8 cellular contexts compared by ENCODE assay signal in genomic region chr1:25608488-25609178, GRCh38. TPM values are rescaled to one million over a fixed set of nuclear protein-coding genes. Genes with fewer than 3 reads are reported as not detected.
DNase-seq lines count a peak whose midpoint lies in the region; ATAC-seq and TF ChIP-seq lines count a peak whose summit lies in the region.

No MANE protein-coding gene starts in this region.

- TF ChIP-seq EP300 in suprapubic skin (IDR thresholded peaks at IDR 0.05) = no peak

- no peaks in the 10 kb centered on the region for H3K27me3 ChIP-seq in suprapubic skin

- no peak overlapping the region for H3K4me3 ChIP-seq in AG04449 (ENCODE audit: low read depth, low read length)
- H3K4me3 ChIP-seq in suprapubic skin = no peak overlapping the region

- POLR2A ChIA-PET in AG04449 (lab: Yijun Ruan, JAX) = interaction anchor here (0.5 to 0.6 kb wide), 2 partner anchors 177 to 210 kb away, joined by 3 to 5 read pairs; no protein-coding TSS in a partner anchor

- H3K27me3 Mint-ChIP-seq in activated T-helper 2 cell treated with anti-CD3 and anti-CD28 coated beads, Interferon-gamma antibody, Interleukin-2, Interleukin-4, amounts not matched to agents 10 μg/mL and 5 μg/mL and 100 μg/mL, durations not matched to agents 14 hours and 24 hours and 36 hours (ENCODE audit: low read depth) = peaks cover 69% of the 10 kb centered on the region

- H3K9me3 Mint-ChIP-seq in activated T-helper 2 cell treated with anti-CD3 and anti-CD28 coated beads, Interferon-gamma antibody, Interleukin-2, Interleukin-4, amounts not matched to agents 10 μg/mL and 5 μg/mL and 100 μg/mL, durations not matched to agents 14 hours and 24 hours and 36 hours = no peaks in the 10 kb centered on the region

- ATAC-seq in GM18867 (IDR thresholded peaks at IDR 0.05; ENCODE audit: unreplicated experiment) = peak; percentile 79

- no peak overlapping the region for H3K27ac Mint-ChIP-seq in activated T-helper 2 cell treated with anti-CD3 and anti-CD28 coated beads, Interferon-gamma antibody, Interleukin-2, Interleukin-4, amounts not matched to agents 10 μg/mL and 5 μg/mL and 100 μg/mL, durations not matched to agents 14 hours and 24 hours and 36 hours

- intact Hi-C loops in activated T-helper 2 cell treated with anti-CD3 and anti-CD28 coated beads, Interferon-gamma antibody, Interleukin-2, Interleukin-4, amounts not matched to agents 10 μg/mL and 5 μg/mL and 100 μg/mL, durations not matched to agents 14 hours and 24 hours and 36 hours (cut with micrococcal nuclease) = loop anchor here (5.0 kb wide), 1 partner anchor 34 kb away; no protein-coding TSS in a partner anchor

- TF ChIP-seq POLR2A in suprapubic skin (IDR thresholded peaks at IDR 0.05) = no peak

- peaks cover 8% of the 10 kb centered on the region for H3K4me1 ChIP-seq in suprapubic skin

- CTCF ChIA-PET in AG04449 (lab: Yijun Ruan, JAX) = interaction anchor here (0.7 to 10.5 kb wide), 38 partner anchors 9 to 288 kb away, joined by 3 to 468 read pairs (median 6); partner anchors contain the start of genes MTFR1L and SELENON

- H3K4me1 Mint-ChIP-seq in activated T-helper 2 cell treated with anti-CD3 and anti-CD28 coated beads, Interferon-gamma antibody, Interleukin-2, Interleukin-4, amounts not matched to agents 10 μg/mL and 5 μg/mL and 100 μg/mL, durations not matched to agents 14 hours and 24 hours and 36 hours (ENCODE audit: low read depth) = no peaks in the 10 kb centered on the region

- no peak overlapping the region for H3K27ac ChIP-seq in suprapubic skin

- no peaks in the 10 kb centered on the region for H3K9me3 ChIP-seq in suprapubic skin

- 22% methylated on average over 15 of the region's 15 CpGs for WGBS in suprapubic skin

- TF ChIP-seq CTCF in AG04449 (IDR thresholded peaks at IDR 0.05; ENCODE audit: insufficient read depth, low read length, missing control alignments) = peak; percentile 65
- TF ChIP-seq CTCF in LNCAP (IDR thresholded peaks at IDR 0.05) = peak; percentile 29; the same call in 1 of the 2 replicates
- peak; percentile 51 to 56 for TF ChIP-seq CTCF in suprapubic skin (IDR thresholded peaks at IDR 0.05)

- H3K36me3 ChIP-seq in suprapubic skin = no peaks in the 10 kb centered on the region

- DNase-seq in AG04449 (ENCODE audit: low read depth, low spot score) = no peak
- DNase-seq in SIG-M5 (lab: John Stamatoyannopoulos, UW) = peak; percentile 25
- DNase-seq in activated T-helper 2 cell treated with anti-CD3 and anti-CD28 coated beads, Interferon-gamma antibody, Interleukin-2, Interleukin-4, amounts not matched to agents 10 μg/mL and 5 μg/mL and 100 μg/mL, durations not matched to agents 14 hours and 24 hours and 36 hours (ENCODE audit: low spot score) = peak; percentile 80
- DNase-seq in fibroblast of the conjunctiva (ENCODE audit: low read depth) = peak; percentile 55
- DNase-seq in nucleus accumbens (lab: John Stamatoyannopoulos, UW) = peak in 55 of 56 donors; percentile 23 to 93 (median 65)
- peak; percentile 91 to 94 for DNase-seq in suprapubic skin (ENCODE audit: low spot score in 2 of 2)

- H3K4me3 Mint-ChIP-seq in activated T-helper 2 cell treated with anti-CD3 and anti-CD28 coated beads, Interferon-gamma antibody, Interleukin-2, Interleukin-4, amounts not matched to agents 10 μg/mL and 5 μg/mL and 100 μg/mL, durations not matched to agents 14 hours and 24 hours and 36 hours (ENCODE audit: low read depth) = no peak overlapping the region

- H3K36me3 Mint-ChIP-seq in activated T-helper 2 cell treated with anti-CD3 and anti-CD28 coated beads, Interferon-gamma antibody, Interleukin-2, Interleukin-4, amounts not matched to agents 10 μg/mL and 5 μg/mL and 100 μg/mL, durations not matched to agents 14 hours and 24 hours and 36 hours (ENCODE audit: low read depth) = no peaks in the 10 kb centered on the region

RNA-seq across cellular contexts. Expression of gene MAN1C1, which starts 8.0 kb away (rescaled TPM):
- total RNA-seq in activated T-helper 2 cell treated with anti-CD3 and anti-CD28 coated beads, Interferon-gamma antibody, Interleukin-2, Interleukin-4, amounts not matched to agents 10 μg/mL and 5 μg/mL and 100 μg/mL, durations not matched to agents 14 hours and 24 hours and 36 hours = 4.1 and 5.0 TPM in 2 replicates
- total RNA-seq in suprapubic skin = 10 to 100 TPM in 1 of 4 donors, 1 to 10 TPM in 3; 7.3 to 15.2 (median 8.0) TPM
